ENCODE assay signal across 1 cellular context in genomic region chr15:74889882-74890768, GRCh38.
A peak's percentile ranks its signal among the peaks of the same experiment; 100 is the strongest.
TF ChIP-seq lines count a peak whose summit lies in the region.

A gene with protein sequence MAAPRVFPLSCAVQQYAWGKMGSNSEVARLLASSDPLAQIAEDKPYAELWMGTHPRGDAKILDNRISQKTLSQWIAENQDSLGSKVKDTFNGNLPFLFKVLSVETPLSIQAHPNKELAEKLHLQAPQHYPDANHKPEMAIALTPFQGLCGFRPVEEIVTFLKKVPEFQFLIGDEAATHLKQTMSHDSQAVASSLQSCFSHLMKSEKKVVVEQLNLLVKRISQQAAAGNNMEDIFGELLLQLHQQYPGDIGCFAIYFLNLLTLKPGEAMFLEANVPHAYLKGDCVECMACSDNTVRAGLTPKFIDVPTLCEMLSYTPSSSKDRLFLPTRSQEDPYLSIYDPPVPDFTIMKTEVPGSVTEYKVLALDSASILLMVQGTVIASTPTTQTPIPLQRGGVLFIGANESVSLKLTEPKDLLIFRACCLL (plus strand): TSS chr15:74890042. CDS start chr15:74890074, 32 bp downstream.

TF ChIP-seq in K562, 482 proteins besides CTCF, POLR2A, EP300 and RAD21 (continued from another document and continues in another):
- TF ChIP-seq, protein P1, sequence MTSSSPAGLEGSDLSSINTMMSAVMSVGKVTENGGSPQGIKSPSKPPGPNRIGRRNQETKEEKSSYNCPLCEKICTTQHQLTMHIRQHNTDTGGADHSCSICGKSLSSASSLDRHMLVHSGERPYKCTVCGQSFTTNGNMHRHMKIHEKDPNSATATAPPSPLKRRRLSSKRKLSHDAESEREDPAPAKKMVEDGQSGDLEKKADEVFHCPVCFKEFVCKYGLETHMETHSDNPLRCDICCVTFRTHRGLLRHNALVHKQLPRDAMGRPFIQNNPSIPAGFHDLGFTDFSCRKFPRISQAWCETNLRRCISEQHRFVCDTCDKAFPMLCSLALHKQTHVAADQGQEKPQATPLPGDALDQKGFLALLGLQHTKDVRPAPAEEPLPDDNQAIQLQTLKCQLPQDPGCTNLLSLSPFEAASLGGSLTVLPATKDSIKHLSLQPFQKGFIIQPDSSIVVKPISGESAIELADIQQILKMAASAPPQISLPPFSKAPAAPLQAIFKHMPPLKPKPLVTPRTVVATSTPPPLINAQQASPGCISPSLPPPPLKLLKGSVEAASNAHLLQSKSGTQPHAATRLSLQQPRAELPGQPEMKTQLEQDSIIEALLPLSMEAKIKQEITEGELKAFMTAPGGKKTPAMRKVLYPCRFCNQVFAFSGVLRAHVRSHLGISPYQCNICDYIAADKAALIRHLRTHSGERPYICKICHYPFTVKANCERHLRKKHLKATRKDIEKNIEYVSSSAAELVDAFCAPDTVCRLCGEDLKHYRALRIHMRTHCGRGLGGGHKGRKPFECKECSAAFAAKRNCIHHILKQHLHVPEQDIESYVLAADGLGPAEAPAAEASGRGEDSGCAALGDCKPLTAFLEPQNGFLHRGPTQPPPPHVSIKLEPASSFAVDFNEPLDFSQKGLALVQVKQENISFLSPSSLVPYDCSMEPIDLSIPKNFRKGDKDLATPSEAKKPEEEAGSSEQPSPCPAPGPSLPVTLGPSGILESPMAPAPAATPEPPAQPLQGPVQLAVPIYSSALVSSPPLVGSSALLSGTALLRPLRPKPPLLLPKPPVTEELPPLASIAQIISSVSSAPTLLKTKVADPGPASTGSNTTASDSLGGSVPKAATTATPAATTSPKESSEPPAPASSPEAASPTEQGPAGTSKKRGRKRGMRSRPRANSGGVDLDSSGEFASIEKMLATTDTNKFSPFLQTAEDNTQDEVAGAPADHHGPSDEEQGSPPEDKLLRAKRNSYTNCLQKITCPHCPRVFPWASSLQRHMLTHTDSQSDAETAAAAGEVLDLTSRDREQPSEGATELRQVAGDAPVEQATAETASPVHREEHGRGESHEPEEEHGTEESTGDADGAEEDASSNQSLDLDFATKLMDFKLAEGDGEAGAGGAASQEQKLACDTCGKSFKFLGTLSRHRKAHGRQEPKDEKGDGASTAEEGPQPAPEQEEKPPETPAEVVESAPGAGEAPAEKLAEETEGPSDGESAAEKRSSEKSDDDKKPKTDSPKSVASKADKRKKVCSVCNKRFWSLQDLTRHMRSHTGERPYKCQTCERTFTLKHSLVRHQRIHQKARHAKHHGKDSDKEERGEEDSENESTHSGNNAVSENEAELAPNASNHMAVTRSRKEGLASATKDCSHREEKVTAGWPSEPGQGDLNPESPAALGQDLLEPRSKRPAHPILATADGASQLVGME (CRISPR knock-in tag; IDR thresholded peaks at IDR 0.05) = no peak
- TF ChIP-seq KDM1A (IDR thresholded peaks at IDR 0.05) (no peak), ZNF75A (CRISPR knock-in tag; IDR thresholded peaks at IDR 0.05) (no peak), MXD1 (CRISPR knock-in tag; IDR thresholded peaks at IDR 0.05; ENCODE audit: borderline replicate concordance, poor library complexity, severe bottlenecking) (no peak), CBX3 (IDR thresholded peaks at IDR 0.05; ENCODE audit: borderline replicate concordance in 1 of 2, low read length in 2 of 2) (no peak), NR0B1 (IDR thresholded peaks at IDR 0.05; ENCODE audit: partially characterized antibody) (no peak), HOMEZ (CRISPR knock-in tag; IDR thresholded peaks at IDR 0.05) (no peak), MECOM (CRISPR knock-in tag; IDR thresholded peaks at IDR 0.05) (0 out of 2 replicates have a peak, but pooled peaks have one; percentile 62), ZNF77 (CRISPR knock-in tag; IDR thresholded peaks at IDR 0.05) (no peak), CEBPZ (IDR thresholded peaks at IDR 0.05; ENCODE audit: borderline replicate concordance, low read depth, low read length) (no peak), HLTF (IDR thresholded peaks at IDR 0.05) (no peak), SMARCE1 (IDR thresholded peaks at IDR 0.05) (no peak), GTF2F1 (IDR thresholded peaks at IDR 0.05; ENCODE audit: low read depth, low read length) (no peak), CBX2 (IDR thresholded peaks at IDR 0.05; ENCODE audit: insufficient read depth, low read length, poor library complexity, severe bottlenecking) (no peak), CEBPB (tag; IDR thresholded peaks at IDR 0.05) (no peak), NUFIP1 (IDR thresholded peaks at IDR 0.05; ENCODE audit: partially characterized antibody) (no peak), RHOXF2B (CRISPR knock-in tag; conservative IDR thresholded peaks at IDR 0.05) (no peak), ARID3B (CRISPR knock-in tag; IDR thresholded peaks at IDR 0.05; ENCODE audit: borderline replicate concordance) (no peak), CREB1 (IDR thresholded peaks at IDR 0.05) (peak; percentile 77), CREB1 (CRISPR knock-in tag; IDR thresholded peaks at IDR 0.05) (peak; percentile 80), ZNF232 (CRISPR knock-in tag; IDR thresholded peaks at IDR 0.05) (no peak), PTTG1 (tag; IDR thresholded peaks at IDR 0.05; ENCODE audit: low read depth) (no peak), SIRT6 (IDR thresholded peaks at IDR 0.05; ENCODE audit: low read depth, low read length) (no peak), MAZ (CRISPR knock-in tag; conservative IDR thresholded peaks at IDR 0.05 in 1 of 2, IDR thresholded peaks at IDR 0.05 in 1 of 2) (peak; percentile 80 to 83; a peak in 3 of 4 replicates), FOXM1 (IDR thresholded peaks at IDR 0.05; ENCODE audit: low read depth) (no peak), FOXM1 (CRISPR knock-in tag; IDR thresholded peaks at IDR 0.05; ENCODE audit: low read depth) (no peak), ERF (CRISPR knock-in tag; IDR thresholded peaks at IDR 0.05) (no peak), BACH1 (tag; IDR thresholded peaks at IDR 0.05) (no peak), ZBTB43 (CRISPR knock-in tag; IDR thresholded peaks at IDR 0.05) (no peak), CHCHD3 (CRISPR knock-in tag; IDR thresholded peaks at IDR 0.05) (no peak)
- TF ChIP-seq, protein P2, sequence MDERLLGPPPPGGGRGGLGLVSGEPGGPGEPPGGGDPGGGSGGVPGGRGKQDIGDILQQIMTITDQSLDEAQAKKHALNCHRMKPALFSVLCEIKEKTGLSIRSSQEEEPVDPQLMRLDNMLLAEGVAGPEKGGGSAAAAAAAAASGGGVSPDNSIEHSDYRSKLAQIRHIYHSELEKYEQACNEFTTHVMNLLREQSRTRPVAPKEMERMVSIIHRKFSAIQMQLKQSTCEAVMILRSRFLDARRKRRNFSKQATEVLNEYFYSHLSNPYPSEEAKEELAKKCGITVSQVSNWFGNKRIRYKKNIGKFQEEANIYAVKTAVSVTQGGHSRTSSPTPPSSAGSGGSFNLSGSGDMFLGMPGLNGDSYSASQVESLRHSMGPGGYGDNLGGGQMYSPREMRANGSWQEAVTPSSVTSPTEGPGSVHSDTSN (CRISPR knock-in tag; IDR thresholded peaks at IDR 0.05; ENCODE audit: low read depth) = no peak
- TF ChIP-seq, protein P2 (tag; conservative IDR thresholded peaks at IDR 0.05; ENCODE audit: low read depth) = no peak
- TF ChIP-seq, protein P3, sequence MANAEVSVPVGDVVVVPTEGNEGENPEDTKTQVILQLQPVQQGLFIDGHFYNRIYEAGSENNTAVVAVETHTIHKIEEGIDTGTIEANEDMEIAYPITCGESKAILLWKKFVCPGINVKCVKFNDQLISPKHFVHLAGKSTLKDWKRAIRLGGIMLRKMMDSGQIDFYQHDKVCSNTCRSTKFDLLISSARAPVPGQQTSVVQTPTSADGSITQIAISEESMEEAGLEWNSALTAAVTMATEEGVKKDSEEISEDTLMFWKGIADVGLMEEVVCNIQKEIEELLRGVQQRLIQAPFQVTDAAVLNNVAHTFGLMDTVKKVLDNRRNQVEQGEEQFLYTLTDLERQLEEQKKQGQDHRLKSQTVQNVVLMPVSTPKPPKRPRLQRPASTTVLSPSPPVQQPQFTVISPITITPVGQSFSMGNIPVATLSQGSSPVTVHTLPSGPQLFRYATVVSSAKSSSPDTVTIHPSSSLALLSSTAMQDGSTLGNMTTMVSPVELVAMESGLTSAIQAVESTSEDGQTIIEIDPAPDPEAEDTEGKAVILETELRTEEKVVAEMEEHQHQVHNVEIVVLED (CRISPR knock-in tag; IDR thresholded peaks at IDR 0.05) = peak; percentile 57
